1 cellular context compared by ENCODE assay signal in the genomic region with DNA sequence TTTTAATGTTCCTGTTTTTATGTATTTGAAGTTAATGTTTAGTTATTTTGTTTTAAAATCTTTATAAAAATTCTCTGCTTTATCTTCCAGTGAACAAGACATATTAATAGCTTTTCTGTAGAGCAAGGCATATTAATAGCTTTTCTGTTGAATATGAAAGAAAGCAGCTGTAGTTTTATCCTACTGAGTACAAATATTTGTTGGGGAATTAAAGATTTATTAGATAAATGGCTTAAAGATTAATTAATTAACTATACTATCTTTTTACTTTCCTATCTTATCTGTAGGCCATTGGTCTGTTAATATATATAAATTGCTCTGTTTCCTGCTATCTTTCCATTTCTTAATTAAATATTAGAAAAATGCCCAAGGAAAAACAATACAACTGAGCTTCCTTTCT.
TF ChIP-seq lines count a peak whose summit lies in the region.

No MANE protein-coding gene starts in this region.

TF ChIP-seq in SK-N-SH treated with all-trans-retinoic acid at 6 μM for 48 hours, 23 proteins besides CTCF, POLR2A, EP300 and RAD21 (continued from another document):
- TF ChIP-seq TSHZ2 (CRISPR knock-in tag; IDR thresholded peaks at IDR 0.05): 0 out of 2 replicates have a peak, but pooled peaks have one; percentile 14
- TF ChIP-seq CREB5 (CRISPR knock-in tag; IDR thresholded peaks at IDR 0.05; ENCODE audit: low read depth): no peak
- no peak for TF ChIP-seq PATZ1 (CRISPR knock-in tag; IDR thresholded peaks at IDR 0.05; ENCODE audit: borderline replicate concordance)
- TF ChIP-seq CSRNP3 (CRISPR knock-in tag; IDR thresholded peaks at IDR 0.05): peak; percentile 63; the same call in 1 of the 2 replicates
- TF ChIP-seq ZNF70 (CRISPR knock-in tag; IDR thresholded peaks at IDR 0.05): no peak
- no peak for TF ChIP-seq BACH2 (CRISPR knock-in tag; IDR thresholded peaks at IDR 0.05; ENCODE audit: borderline replicate concordance)
- TF ChIP-seq ISL1 (CRISPR knock-in tag; IDR thresholded peaks at IDR 0.05): peak; percentile 83
- no peak for TF ChIP-seq CSDC2 (CRISPR knock-in tag; IDR thresholded peaks at IDR 0.05)
- no peak for TF ChIP-seq ZC3H10 (CRISPR knock-in tag; IDR thresholded peaks at IDR 0.05)
- TF ChIP-seq ZNF8 (CRISPR knock-in tag; IDR thresholded peaks at IDR 0.05): no peak
- TF ChIP-seq OSR1 (CRISPR knock-in tag; IDR thresholded peaks at IDR 0.05): no peak
- TF ChIP-seq ARNTL (CRISPR knock-in tag; IDR thresholded peaks at IDR 0.05; ENCODE audit: borderline replicate concordance, low read depth): no peak
- no peak for TF ChIP-seq ZNF565 (CRISPR knock-in tag; conservative IDR thresholded peaks at IDR 0.05; ENCODE audit: low read depth)
- TF ChIP-seq RARB (CRISPR knock-in tag; IDR thresholded peaks at IDR 0.05): no peak
- no peak for TF ChIP-seq PPARA (CRISPR knock-in tag; IDR thresholded peaks at IDR 0.05; ENCODE audit: borderline replicate concordance)
